In genomic region chr5:78972654-78973428, GRCh38 we compare ENCODE assay signal across 8 cellular contexts. TPM values are rescaled to one million over a fixed set of nuclear protein-coding genes. Genes with fewer than 3 reads are reported as not detected.
DNase-seq lines count a peak whose midpoint lies in the region; ATAC-seq, FAIRE-seq and TF ChIP-seq lines count a peak whose summit lies in the region.
"Had no signal": no experiment of that assay in that cellular context is flagged by ENCODE, and none has a peak within 500 bp of the region (broad histone marks: within the 10 kb centered on the region; RNA-seq: fewer than 3 reads in every experiment).

No MANE protein-coding gene starts in this region.

- FAIRE-seq in kidney (lab: Jason Lieb, UNC) = no peak

- in situ Hi-C loops in brain microvascular endothelial cell (cut with HindIII; ENCODE audit: low pct_ligation_motif_present, low sequenced_read_pairs) = no loop called here

- no peak overlapping the region for H3K9ac ChIP-seq in kidney (ENCODE audit: low read length in 2 of 2)

- CTCF ChIA-PET in activated CD8-positive, alpha-beta T cell treated with anti-CD3 and anti-CD28 coated beads, Interleukin-2, amount 10 ng/mL, durations not matched to agents 7 days and 5 days (lab: Charles Lee) = interaction anchor here (1.0 kb wide), 1 partner anchor 12 kb away, joined by 3 read pairs; the partner anchor contains the start of gene ARSB

- 58 to 63% methylated on average over 7 of the region's 7 CpGs for WGBS in testis, 2 donors

- peaks cover 1% of the 10 kb centered on the region for H3K36me3 Mint-ChIP-seq in activated CD8-positive, alpha-beta T cell treated with anti-CD3 and anti-CD28 coated beads, Interleukin-2, amount 10 ng/mL, durations not matched to agents 7 days and 5 days (ENCODE audit: low read depth)
- peaks cover 2% of the 10 kb centered on the region for H3K36me3 Mint-ChIP-seq in activated T-helper 1 cell treated with anti-CD3 and anti-CD28 coated beads, Interleukin-12 subunit alpha, Interleukin-12 subunit beta, Interleukin-2, Interleukin-4 antibody, amounts not matched to agents 30 ng/mL and 10 ng/mL and 1 ng/mL, durations not matched to agents 14 hours and 24 hours and 36 hours (ENCODE audit: low read depth)

- H3K27me3 ChIP-seq in brain microvascular endothelial cell (replicated peaks) (no peaks in the 10 kb centered on the region), testis (no peaks in the 10 kb centered on the region)

- no peaks in the 10 kb centered on the region for H3K36me3 ChIP-seq in brain microvascular endothelial cell (replicated peaks)
- H3K36me3 ChIP-seq in kidney (ENCODE audit: control insufficient read depth in 1 of 2, insufficient read depth in 2 of 2, low read length in 2 of 2) = no peaks in the 10 kb centered on the region
- H3K36me3 ChIP-seq in testis (ENCODE audit: low read depth, missing control alignments) = no peaks in the 10 kb centered on the region

- DNase-seq in NCI-H1105 treated with DMSO at 0.1 percent for 48 hours (lab: John Stamatoyannopoulos, UW) (peak; percentile 80), brain microvascular endothelial cell (peak; percentile 10), kidney (no peak), testis (peak; percentile 20)
- DNase-seq in activated CD8-positive, alpha-beta T cell treated with anti-CD3 and anti-CD28 coated beads, Interleukin-2, amount 10 ng/mL, durations not matched to agents 7 days and 5 days = no peak
- DNase-seq in activated T-helper 1 cell treated with anti-CD3 and anti-CD28 coated beads, Interleukin-12 subunit alpha, Interleukin-12 subunit beta, Interleukin-2, Interleukin-4 antibody, amounts not matched to agents 30 ng/mL and 10 ng/mL and 1 ng/mL, durations not matched to agents 14 hours and 24 hours and 36 hours (ENCODE audit: low spot score) = no peak
- DNase-seq: T-helper 9 cell had no signal

- no peaks in the 10 kb centered on the region for H3K27me3 Mint-ChIP-seq in activated CD8-positive, alpha-beta T cell treated with anti-CD3 and anti-CD28 coated beads, Interleukin-2, amount 10 ng/mL, durations not matched to agents 7 days and 5 days (ENCODE audit: low read depth)
- H3K27me3 Mint-ChIP-seq in activated T-helper 1 cell treated with anti-CD3 and anti-CD28 coated beads, Interleukin-12 subunit alpha, Interleukin-12 subunit beta, Interleukin-2, Interleukin-4 antibody, amounts not matched to agents 30 ng/mL and 10 ng/mL and 1 ng/mL, durations not matched to agents 14 hours and 24 hours and 36 hours (ENCODE audit: insufficient read depth) = peaks cover 5% of the 10 kb centered on the region

- H3K4me1 Mint-ChIP-seq in activated CD8-positive, alpha-beta T cell treated with anti-CD3 and anti-CD28 coated beads, Interleukin-2, amount 10 ng/mL, durations not matched to agents 7 days and 5 days (ENCODE audit: low read depth) = peaks cover 4% of the 10 kb centered on the region
- no peaks in the 10 kb centered on the region for H3K4me1 Mint-ChIP-seq in activated T-helper 1 cell treated with anti-CD3 and anti-CD28 coated beads, Interleukin-12 subunit alpha, Interleukin-12 subunit beta, Interleukin-2, Interleukin-4 antibody, amounts not matched to agents 30 ng/mL and 10 ng/mL and 1 ng/mL, durations not matched to agents 14 hours and 24 hours and 36 hours (ENCODE audit: low read depth)

- peaks cover 11 to 17% of the 10 kb centered on the region in 2 donors for H3K4me1 ChIP-seq in kidney (ENCODE audit: control insufficient read depth in 1 of 2, insufficient read depth in 1 of 2, low read depth in 1 of 2, low read length in 2 of 2)
- no peaks in the 10 kb centered on the region for H3K4me1 ChIP-seq in testis

- no peak for TF ChIP-seq POLR2A in testis (IDR thresholded peaks at IDR 0.05)

- no peak overlapping the region for H3K27ac Mint-ChIP-seq in activated CD8-positive, alpha-beta T cell treated with anti-CD3 and anti-CD28 coated beads, Interleukin-2, amount 10 ng/mL, durations not matched to agents 7 days and 5 days
- no peak overlapping the region for H3K27ac Mint-ChIP-seq in activated T-helper 1 cell treated with anti-CD3 and anti-CD28 coated beads, Interleukin-12 subunit alpha, Interleukin-12 subunit beta, Interleukin-2, Interleukin-4 antibody, amounts not matched to agents 30 ng/mL and 10 ng/mL and 1 ng/mL, durations not matched to agents 14 hours and 24 hours and 36 hours

- TF ChIP-seq CTCF in brain microvascular endothelial cell (IDR thresholded peaks at IDR 0.05; ENCODE audit: low read depth, low read length, missing control alignments) (no peak), kidney (IDR thresholded peaks at IDR 0.05; ENCODE audit: borderline replicate concordance, extremely low read depth, insufficient read depth) (no peak), testis (IDR thresholded peaks at IDR 0.05) (no peak)

- H3K9me3 ChIP-seq in kidney (ENCODE audit: control insufficient read depth in 1 of 2, low read length in 2 of 2) (no peaks in the 10 kb centered on the region), testis (no peaks in the 10 kb centered on the region)

- intact Hi-C loops in kidney (cut with DNase I) (no loop called here), testis (cut with DNase I; ENCODE audit: low total_unique reads) (no loop called here)
- intact Hi-C loops in activated T-helper 1 cell treated with anti-CD3 and anti-CD28 coated beads, Interleukin-12 subunit alpha, Interleukin-12 subunit beta, Interleukin-2, Interleukin-4 antibody, amounts not matched to agents 30 ng/mL and 10 ng/mL and 1 ng/mL, durations not matched to agents 14 hours and 24 hours and 36 hours (cut with micrococcal nuclease) = no loop called here

- no peak overlapping the region for H3K27ac ChIP-seq in brain microvascular endothelial cell
- peak overlapping the region; percentile 3 to 38 for H3K27ac ChIP-seq in kidney (ENCODE audit: low read depth in 2 of 2, low read length in 2 of 2)
- H3K27ac ChIP-seq in testis = no peak overlapping the region

- H3K4me3 Mint-ChIP-seq in activated CD8-positive, alpha-beta T cell treated with anti-CD3 and anti-CD28 coated beads, Interleukin-2, amount 10 ng/mL, durations not matched to agents 7 days and 5 days = no peak overlapping the region
- H3K4me3 Mint-ChIP-seq in activated T-helper 1 cell treated with anti-CD3 and anti-CD28 coated beads, Interleukin-12 subunit alpha, Interleukin-12 subunit beta, Interleukin-2, Interleukin-4 antibody, amounts not matched to agents 30 ng/mL and 10 ng/mL and 1 ng/mL, durations not matched to agents 14 hours and 24 hours and 36 hours = no peak overlapping the region

- POLR2A ChIA-PET in activated CD8-positive, alpha-beta T cell treated with anti-CD3 and anti-CD28 coated beads, Interleukin-2, amount 10 ng/mL, durations not matched to agents 7 days and 5 days (lab: Charles Lee) = no interaction called here

- H3K9me3 Mint-ChIP-seq in activated CD8-positive, alpha-beta T cell treated with anti-CD3 and anti-CD28 coated beads, Interleukin-2, amount 10 ng/mL, durations not matched to agents 7 days and 5 days (ENCODE audit: insufficient read depth) = no peaks in the 10 kb centered on the region
- H3K9me3 Mint-ChIP-seq in activated T-helper 1 cell treated with anti-CD3 and anti-CD28 coated beads, Interleukin-12 subunit alpha, Interleukin-12 subunit beta, Interleukin-2, Interleukin-4 antibody, amounts not matched to agents 30 ng/mL and 10 ng/mL and 1 ng/mL, durations not matched to agents 14 hours and 24 hours and 36 hours = no peaks in the 10 kb centered on the region

- H3K4me3 ChIP-seq in brain microvascular endothelial cell (ENCODE audit: low read depth, low read length) (no peak overlapping the region), kidney (ENCODE audit: low read length in 2 of 2) (peak overlapping the region; percentile 18 to 44), testis (no peak overlapping the region)

- no peak for ATAC-seq in activated CD8-positive, alpha-beta T cell treated with anti-CD3 and anti-CD28 coated beads, Interleukin-2, amount 10 ng/mL, durations not matched to agents 7 days and 5 days
- no peak for ATAC-seq in HG03354 (IDR thresholded peaks at IDR 0.05; ENCODE audit: poor library complexity, severe bottlenecking, unreplicated experiment)

RNA-seq across cellular contexts. Expression of gene ARSB, which starts 12.3 kb away (rescaled TPM):
- 16.4 TPM for total RNA-seq in kidney
- polyA plus RNA-seq in kidney (ENCODE audit: insufficient read depth, low read depth, low replicate concordance) = 8.3 TPM
- total RNA-seq in testis = 10 to 100 TPM; 11.8 to 12.9 TPM
- 5.3 TPM for polyA plus RNA-seq in testis (ENCODE audit: insufficient read depth, low read depth, low replicate concordance)
- 10 to 100 TPM; 10.3 TPM for total RNA-seq in activated CD8-positive, alpha-beta T cell treated with anti-CD3 and anti-CD28 coated beads, Interleukin-2, amount 10 ng/mL, durations not matched to agents 7 days and 5 days
- total RNA-seq in activated T-helper 1 cell treated with anti-CD3 and anti-CD28 coated beads, Interleukin-12 subunit alpha, Interleukin-12 subunit beta, Interleukin-2, Interleukin-4 antibody, amounts not matched to agents 30 ng/mL and 10 ng/mL and 1 ng/mL, durations not matched to agents 14 hours and 24 hours and 36 hours = 11.3 and 13.8 TPM in 2 replicates

Comparison
In these comparisons a context has a peak if more than half of its experiments do, and no peak if none do; other contexts are left out.
1. DNase-seq: peak in NCI-H1105 treated with DMSO at 0.1 percent for 48 hours (single experiment), brain microvascular endothelial cell (single experiment) and testis (single experiment); none in kidney (single experiment), activated CD8-positive, alpha-beta T cell treated with anti-CD3 and anti-CD28 coated beads, Interleukin-2, amount 10 ng/mL, durations not matched to agents 7 days and 5 days (single experiment) and activated T-helper 1 cell treated with anti-CD3 and anti-CD28 coated beads, Interleukin-12 subunit alpha, Interleukin-12 subunit beta, Interleukin-2, Interleukin-4 antibody, amounts not matched to agents 30 ng/mL and 10 ng/mL and 1 ng/mL, durations not matched to agents 14 hours and 24 hours and 36 hours (single experiment).
2. H3K27ac ChIP-seq: peak in kidney (2 of 2); none in brain microvascular endothelial cell (single experiment) and testis (0 of 2).
3. H3K4me3 ChIP-seq: peak in kidney (2 of 2); none in brain microvascular endothelial cell (single experiment) and testis (0 of 2).